Comparison of ENCODE assay signal across 16 cellular contexts in genomic region chr1:229619614-229620013, GRCh38. TPM values are rescaled to one million over a fixed set of nuclear protein-coding genes. Genes with fewer than 3 reads are reported as not detected.
A peak's percentile ranks its signal among the peaks of the same experiment; 100 is the strongest.
DNase-seq lines count a peak whose midpoint lies in the region; ATAC-seq and TF ChIP-seq lines count a peak whose summit lies in the region.
"Had no signal": no experiment of that assay in that cellular context is flagged by ENCODE, and none has a peak within 500 bp of the region (broad histone marks: within the 10 kb centered on the region; RNA-seq: fewer than 3 reads in every experiment).

No MANE protein-coding gene starts in this region.

- H3F3A ChIP-seq in MM.1S (ENCODE audit: insufficient read depth, low read length): peaks cover 3% of the 10 kb centered on the region

- no peaks in the 10 kb centered on the region for H3K9me2 ChIP-seq in MM.1S (replicated peaks; ENCODE audit: insufficient read depth, low read length)

- no peaks in the 10 kb centered on the region for H3K9me3 ChIP-seq in MM.1S (replicated peaks; ENCODE audit: insufficient read depth, low read length)
- H3K9me3 ChIP-seq in endodermal cell (ENCODE audit: control insufficient read depth, low read length): no peaks in the 10 kb centered on the region
- no peaks in the 10 kb centered on the region for H3K9me3 ChIP-seq in upper lobe of right lung
- H3K9me3 ChIP-seq in stomach: no peaks in the 10 kb centered on the region
- H3K9me3 ChIP-seq: BE2C had no signal

- intact Hi-C loops in upper lobe of right lung (cut with DNase I) (no loop called here), stomach (cut with DNase I; ENCODE audit: low total_unique reads) (no loop called here)

- no peaks in the 10 kb centered on the region for H3K36me3 ChIP-seq in MM.1S (replicated peaks; ENCODE audit: insufficient read depth, low read length)
- no peaks in the 10 kb centered on the region for H3K36me3 ChIP-seq in endodermal cell (ENCODE audit: control insufficient read depth, insufficient read depth, low read length)
- no peaks in the 10 kb centered on the region for H3K36me3 ChIP-seq in upper lobe of right lung
- no peaks in the 10 kb centered on the region for H3K36me3 ChIP-seq in stomach

- no peak for TF ChIP-seq EP300 in stomach (IDR thresholded peaks at IDR 0.05)

- TF ChIP-seq CTCF in MM.1S (IDR thresholded peaks at IDR 0.05; ENCODE audit: low read length) (no peak), endodermal cell (conservative IDR thresholded peaks at IDR 0.05) (no peak), progenitor cell of endocrine pancreas (IDR thresholded peaks at IDR 0.05; ENCODE audit: unreplicated experiment) (no peak), upper lobe of right lung (IDR thresholded peaks at IDR 0.05) (no peak), stomach (IDR thresholded peaks at IDR 0.05) (no peak)

- H3K9me3 Mint-ChIP-seq in stimulated activated naive CD8-positive, alpha-beta T cell treated with anti-CD3 and anti-CD28 coated beads, Interleukin-15, Interleukin-2, amounts not matched to agents 100 ng/mL and 50 ng/mL, for 24 hours: no peaks in the 10 kb centered on the region
- H3K9me3 Mint-ChIP-seq in endodermal cell (no peaks in the 10 kb centered on the region), progenitor cell of endocrine pancreas (ENCODE audit: low read depth) (no peaks in the 10 kb centered on the region)
- H3K9me3 Mint-ChIP-seq: CD8-positive, alpha-beta memory T cell had no signal

- H3K4me2 ChIP-seq in MM.1S (ENCODE audit: low read depth, low read length): peak overlapping the region; percentile 22; the same call in 1 of the 2 replicates

- H3K4me3 Mint-ChIP-seq in stimulated activated naive CD8-positive, alpha-beta T cell treated with anti-CD3 and anti-CD28 coated beads, Interleukin-15, Interleukin-2, amounts not matched to agents 100 ng/mL and 50 ng/mL, for 24 hours: no peak overlapping the region
- H3K4me3 Mint-ChIP-seq in endodermal cell (no peak overlapping the region), progenitor cell of endocrine pancreas (ENCODE audit: low read depth) (no peak overlapping the region)
- H3K4me3 Mint-ChIP-seq: CD8-positive, alpha-beta memory T cell had no signal

- no peak for DNase-seq in stimulated activated naive CD8-positive, alpha-beta T cell treated with anti-CD3 and anti-CD28 coated beads, Interleukin-15, Interleukin-2, amounts not matched to agents 100 U/mL and 50 U/mL, for 24 hours
- peak; percentile 32 for DNase-seq in MM.1S
- DNase-seq in endodermal cell: peak; percentile 57
- no peak for DNase-seq in progenitor cell of endocrine pancreas (ENCODE audit: low spot score, unreplicated experiment)
- no peak for DNase-seq in upper lobe of right lung
- DNase-seq in stomach: no peak
- DNase-seq: BE2C; CD8-positive, alpha-beta memory T cell; DND-41; H7; NCI-H1436; NCI-H2029 treated with DMSO at 0.1 percent for 48 hours; NCI-H524 treated with DMSO at 0.1 percent for 48 hours; RPMI8226 had no signal

- 87% methylated on average over 4 to 5 of the region's 5 CpGs for WGBS in endodermal cell (ENCODE audit: insufficient coverage in 1 of 2, insufficient read length in 1 of 2), 2 experiments
- 88 to 93% (median 90%) methylated on average over 5 of the region's 5 CpGs for WGBS in stomach, 5 donors

- no peak overlapping the region for H2AFZ ChIP-seq in MM.1S (ENCODE audit: low read length)

- H3K27ac Mint-ChIP-seq in stimulated activated naive CD8-positive, alpha-beta T cell treated with anti-CD3 and anti-CD28 coated beads, Interleukin-15, Interleukin-2, amounts not matched to agents 100 ng/mL and 50 ng/mL, for 24 hours: peak overlapping the region; percentile 3
- H3K27ac Mint-ChIP-seq in endodermal cell (no peak overlapping the region), progenitor cell of endocrine pancreas (no peak overlapping the region)

- H3K4me3 ChIP-seq in MM.1S (ENCODE audit: low read length) (no peak overlapping the region), endodermal cell (ENCODE audit: low read length) (no peak overlapping the region), upper lobe of right lung (no peak overlapping the region), stomach (no peak overlapping the region)

- peaks cover 56% of the 10 kb centered on the region for H3K4me1 Mint-ChIP-seq in stimulated activated naive CD8-positive, alpha-beta T cell treated with anti-CD3 and anti-CD28 coated beads, Interleukin-15, Interleukin-2, amounts not matched to agents 100 ng/mL and 50 ng/mL, for 24 hours (ENCODE audit: low read depth)
- peaks cover 18% of the 10 kb centered on the region for H3K4me1 Mint-ChIP-seq in endodermal cell
- peaks cover 7% of the 10 kb centered on the region for H3K4me1 Mint-ChIP-seq in progenitor cell of endocrine pancreas (ENCODE audit: low read depth)

- peaks cover 97% of the 10 kb centered on the region for H3K79me2 ChIP-seq in MM.1S (ENCODE audit: low read length)

- peaks cover 26% of the 10 kb centered on the region for H3K36me3 Mint-ChIP-seq in stimulated activated naive CD8-positive, alpha-beta T cell treated with anti-CD3 and anti-CD28 coated beads, Interleukin-15, Interleukin-2, amounts not matched to agents 100 ng/mL and 50 ng/mL, for 24 hours (ENCODE audit: low read depth)
- H3K36me3 Mint-ChIP-seq in endodermal cell (ENCODE audit: low read depth): peaks cover 3% of the 10 kb centered on the region
- H3K36me3 Mint-ChIP-seq in progenitor cell of endocrine pancreas (ENCODE audit: insufficient read depth): peaks cover 2% of the 10 kb centered on the region

- H4K20me1 ChIP-seq in MM.1S (ENCODE audit: insufficient read depth, low read length): peaks cover 48% of the 10 kb centered on the region

- no peak for ATAC-seq in stimulated activated naive CD8-positive, alpha-beta T cell treated with anti-CD3 and anti-CD28 coated beads, Interleukin-15, Interleukin-2, amounts not matched to agents 100 U/mL and 50 U/mL, for 24 hours
- ATAC-seq in upper lobe of right lung: no peak
- ATAC-seq: HepG2 had no signal

- no peaks in the 10 kb centered on the region for H3K27me3 Mint-ChIP-seq in stimulated activated naive CD8-positive, alpha-beta T cell treated with anti-CD3 and anti-CD28 coated beads, Interleukin-15, Interleukin-2, amounts not matched to agents 100 ng/mL and 50 ng/mL, for 24 hours
- H3K27me3 Mint-ChIP-seq in endodermal cell (ENCODE audit: insufficient read depth) (no peaks in the 10 kb centered on the region), progenitor cell of endocrine pancreas (no peaks in the 10 kb centered on the region)
- H3K27me3 Mint-ChIP-seq: CD8-positive, alpha-beta memory T cell had no signal

- peaks cover 31% of the 10 kb centered on the region for H3K4me1 ChIP-seq in MM.1S (ENCODE audit: low read length)
- H3K4me1 ChIP-seq in endodermal cell (ENCODE audit: control insufficient read depth, insufficient read depth, low read length): peaks cover 3% of the 10 kb centered on the region
- peaks cover 17% of the 10 kb centered on the region for H3K4me1 ChIP-seq in upper lobe of right lung
- peaks cover 13 to 65% (median 36%) of the 10 kb centered on the region in 4 donors for H3K4me1 ChIP-seq in stomach
- H3K4me1 ChIP-seq: BE2C had no signal

- H3K9ac ChIP-seq in MM.1S (ENCODE audit: low read length) (no peak overlapping the region), endodermal cell (ENCODE audit: extremely low read depth, low read length, poor library complexity, severe bottlenecking) (no peak overlapping the region)

- TF ChIP-seq POLR2A in stomach (IDR thresholded peaks at IDR 0.05): no peak

- H3K27ac ChIP-seq in MM.1S (ENCODE audit: low read length): no peak overlapping the region
- H3K27ac ChIP-seq in endodermal cell (ENCODE audit: low read depth, low read length): no peak overlapping the region
- H3K27ac ChIP-seq in upper lobe of right lung: no peak overlapping the region
- H3K27ac ChIP-seq in stomach: no peak overlapping the region

- H3K27me3 ChIP-seq in MM.1S (replicated peaks; ENCODE audit: insufficient read depth, low read length): no peaks in the 10 kb centered on the region
- no peaks in the 10 kb centered on the region for H3K27me3 ChIP-seq in endodermal cell (ENCODE audit: control insufficient read depth, insufficient read depth, low read length, poor library complexity, severe bottlenecking)
- no peaks in the 10 kb centered on the region for H3K27me3 ChIP-seq in upper lobe of right lung
- no peaks in the 10 kb centered on the region for H3K27me3 ChIP-seq in stomach
- H3K27me3 ChIP-seq: BE2C had no signal

RNA-seq across cellular contexts. Expression of gene TAF5L, which starts 6.3 kb away (rescaled TPM):
- total RNA-seq in endodermal cell: 10 to 100 TPM; 13.1 to 17.7 TPM
- polyA plus RNA-seq in endodermal cell (2013, experiment 1 of 2): 17.1 TPM
- polyA plus RNA-seq in endodermal cell (2013, experiment 2 of 2): 18.4 TPM
- total RNA-seq in progenitor cell of endocrine pancreas: 21.0 and 21.4 TPM in 2 replicates
- total RNA-seq in upper lobe of right lung: 22.1 TPM
- total RNA-seq in stomach: 10 to 100 TPM in 3 of 5 donors, 1 to 10 TPM in 1, under 1 TPM in 1; 0.29 to 33.8 (median 18.4) TPM
- 1 to 10 TPM; 5.9 to 9.5 (median 8.2) TPM for polyA plus RNA-seq in stomach

RNA-seq across cellular contexts. Expression of gene URB2, which starts 6.4 kb away (rescaled TPM):
- total RNA-seq in endodermal cell (10 to 100 TPM; 18.6 to 20.3 TPM), progenitor cell of endocrine pancreas (16.2 and 16.5 TPM in 2 replicates), upper lobe of right lung (8.4 TPM), stomach (10 to 100 TPM in 2 of 5 donors, 1 to 10 TPM in 2, not detected in 1; 4.1 to 16.8 (median 8.5) TPM)
- 10.0 TPM for polyA plus RNA-seq in endodermal cell (2013, experiment 1 of 2)
- 8.4 TPM for polyA plus RNA-seq in endodermal cell (2013, experiment 2 of 2)
- polyA plus RNA-seq in stomach: 1 to 10 TPM; 1.5 to 1.7 (median 1.5) TPM

Comparison
In these comparisons a context has a peak if more than half of its experiments do, and no peak if none do; other contexts are left out.
1. DNase-seq: peak in MM.1S (single experiment) and endodermal cell (single experiment); none in stimulated activated naive CD8-positive, alpha-beta T cell treated with anti-CD3 and anti-CD28 coated beads, Interleukin-15, Interleukin-2, amounts not matched to agents 100 U/mL and 50 U/mL, for 24 hours (single experiment), progenitor cell of endocrine pancreas (single experiment), upper lobe of right lung (single experiment) and stomach (single experiment).